In the genomic region with DNA sequence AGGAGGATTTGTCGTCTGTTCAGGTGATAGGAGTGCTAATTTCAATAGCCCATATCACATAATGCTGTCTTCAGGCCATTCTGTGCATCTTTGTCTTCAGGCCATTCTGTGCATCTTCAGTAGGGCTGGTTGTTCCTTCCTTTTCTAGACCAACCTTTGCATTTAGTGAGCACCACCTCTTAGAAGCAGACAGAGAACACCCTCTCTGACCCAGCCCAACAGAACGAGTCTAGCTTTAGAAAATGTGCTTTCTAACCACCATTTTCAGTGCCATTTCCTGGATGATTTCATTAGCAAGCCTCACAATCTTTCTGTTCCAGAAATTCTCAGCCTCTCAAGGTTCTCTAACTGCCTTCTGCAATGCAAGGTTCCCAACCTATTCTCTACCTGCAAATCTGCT, we compare ENCODE assay signal across 23 cellular contexts.
DNase-seq lines count a peak whose midpoint lies in the region; ATAC-seq and TF ChIP-seq lines count a peak whose summit lies in the region.
"Had no signal": no experiment of that assay in that cellular context is flagged by ENCODE, and none has a peak within 500 bp of the region (broad histone marks: within the 10 kb centered on the region; RNA-seq: fewer than 3 reads in every experiment).

No MANE protein-coding gene starts in this region.

- H3F3A ChIP-seq in GM23338 (replicated peaks; ENCODE audit: low read depth), result no peaks in the 10 kb centered on the region

- intact Hi-C loops in activated CD4-positive, alpha-beta T cell treated with anti-CD3 and anti-CD28 coated beads, Interleukin-2, amount 10 ng/mL, durations not matched to agents 24 days and 14 days (cut with micrococcal nuclease), result no loop called here

- H4K20me1 ChIP-seq in GM23338 (replicated peaks; ENCODE audit: insufficient read depth), result no peaks in the 10 kb centered on the region
- H4K20me1 ChIP-seq in Karpas-422 (ENCODE audit: insufficient read depth, low read depth, low read length), result no peaks in the 10 kb centered on the region

- in situ Hi-C loops in KBM-7 (cut with MboI; ENCODE audit: low pct_unique_long_range_greater_than_20kb, low sequenced_read_pairs), result loop anchor here (25.0 kb wide), 2 partner anchors 181 to 781 kb away; no protein-coding TSS in a partner anchor

- H2AFZ ChIP-seq in GM23338, result peak overlapping the region; percentile 74; the same call in 1 of the 2 replicates
- H2AFZ ChIP-seq in Karpas-422 (ENCODE audit: low read length), result no peak overlapping the region

- POLR2A ChIA-PET in activated CD4-positive, alpha-beta T cell treated with anti-CD3 and anti-CD28 coated beads, Interleukin-2, amount 10 ng/mL, durations not matched to agents 7 days and 5 days (lab: Charles Lee), result no interaction called here

- peaks cover 11% of the 10 kb centered on the region for H3K27me3 Mint-ChIP-seq in activated CD4-positive, alpha-beta T cell treated with anti-CD3 and anti-CD28 coated beads, Interleukin-2, amount 10 ng/mL, durations not matched to agents 24 days and 14 days
- H3K27me3 Mint-ChIP-seq in activated CD4-positive, alpha-beta T cell treated with anti-CD3 and anti-CD28 coated beads, Interleukin-2, amount 10 ng/mL, durations not matched to agents 7 days and 5 days, result peaks cover 4% of the 10 kb centered on the region
- no peaks in the 10 kb centered on the region for H3K27me3 Mint-ChIP-seq in GM23338 (ENCODE audit: insufficient read depth, low read depth, poor library complexity)

- TF ChIP-seq CTCF in GM23338 (conservative IDR thresholded peaks at IDR 0.05; ENCODE audit: low read depth in 2 of 2), result no peak

- no peaks in the 10 kb centered on the region for H3K36me3 Mint-ChIP-seq in activated CD4-positive, alpha-beta T cell treated with anti-CD3 and anti-CD28 coated beads, Interleukin-2, amount 10 ng/mL, durations not matched to agents 24 days and 14 days (ENCODE audit: low read depth)
- no peaks in the 10 kb centered on the region for H3K36me3 Mint-ChIP-seq in activated CD4-positive, alpha-beta T cell treated with anti-CD3 and anti-CD28 coated beads, Interleukin-2, amount 10 ng/mL, durations not matched to agents 7 days and 5 days (ENCODE audit: low read depth)
- no peaks in the 10 kb centered on the region for H3K36me3 Mint-ChIP-seq in GM23338 (ENCODE audit: low read depth)
- H3K36me3 Mint-ChIP-seq: stimulated activated naive B cell treated with anti-CD40 and anti-IgM and Interleukin-4, amounts not matched to agents 10 μg/mL and 1 μg/mL and 100 μg/mL, for 72 hours had no signal

- H3K4me1 ChIP-seq in GM23338 (ENCODE audit: insufficient read depth) (no peaks in the 10 kb centered on the region), Karpas-422 (ENCODE audit: low read length) (no peaks in the 10 kb centered on the region)
- H3K4me1 ChIP-seq: thyroid gland had no signal

- H3K79me2 ChIP-seq in GM23338 (replicated peaks; ENCODE audit: insufficient read depth), result no peaks in the 10 kb centered on the region
- H3K79me2 ChIP-seq in Karpas-422 (ENCODE audit: low read length), result no peaks in the 10 kb centered on the region

- peaks cover 2% of the 10 kb centered on the region for H3K4me1 Mint-ChIP-seq in activated CD4-positive, alpha-beta T cell treated with anti-CD3 and anti-CD28 coated beads, Interleukin-2, amount 10 ng/mL, durations not matched to agents 24 days and 14 days
- H3K4me1 Mint-ChIP-seq in activated CD4-positive, alpha-beta T cell treated with anti-CD3 and anti-CD28 coated beads, Interleukin-2, amount 10 ng/mL, durations not matched to agents 7 days and 5 days, result no peaks in the 10 kb centered on the region
- H3K4me1 Mint-ChIP-seq in GM23338, result no peaks in the 10 kb centered on the region

- no peak overlapping the region for H3K27ac ChIP-seq in GM23338 (ENCODE audit: low read depth)
- H3K27ac ChIP-seq in Karpas-422 (ENCODE audit: low read length), result no peak overlapping the region
- H3K27ac ChIP-seq: neutrophil, thyroid gland had no signal

- no peak overlapping the region for H3K27ac Mint-ChIP-seq in activated CD4-positive, alpha-beta T cell treated with anti-CD3 and anti-CD28 coated beads, Interleukin-2, amount 10 ng/mL, durations not matched to agents 24 days and 14 days
- no peak overlapping the region for H3K27ac Mint-ChIP-seq in activated CD4-positive, alpha-beta T cell treated with anti-CD3 and anti-CD28 coated beads, Interleukin-2, amount 10 ng/mL, durations not matched to agents 7 days and 5 days
- no peak overlapping the region for H3K27ac Mint-ChIP-seq in GM23338
- H3K27ac Mint-ChIP-seq: activated B cell treated with CpG ODN at 0.5 μM for 24 hours; activated T-helper 1 cell treated with anti-CD3 and anti-CD28 coated beads, Interleukin-12 subunit alpha, Interleukin-12 subunit beta, Interleukin-2, Interleukin-4 antibody, amounts not matched to agents 30 ng/mL and 10 ng/mL and 1 ng/mL, durations not matched to agents 14 hours and 24 hours and 36 hours; dendritic cell treated with granulocyte-macrophage colony-stimulating factor and Interleukin-4, amounts not matched to agents 40 ng/mL and 50 ng/mL, for 4 days; stimulated activated naive B cell treated with anti-CD40 and anti-IgM and Interleukin-4, amounts not matched to agents 10 μg/mL and 1 μg/mL and 100 μg/mL, for 72 hours had no signal

- H3K27me3 ChIP-seq in GM23338 (ENCODE audit: insufficient read depth) (no peaks in the 10 kb centered on the region), Karpas-422 (ENCODE audit: low read length) (no peaks in the 10 kb centered on the region)
- H3K27me3 ChIP-seq: thyroid gland had no signal

- H3K9me3 Mint-ChIP-seq in activated CD4-positive, alpha-beta T cell treated with anti-CD3 and anti-CD28 coated beads, Interleukin-2, amount 10 ng/mL, durations not matched to agents 24 days and 14 days, result no peaks in the 10 kb centered on the region
- H3K9me3 Mint-ChIP-seq in activated CD4-positive, alpha-beta T cell treated with anti-CD3 and anti-CD28 coated beads, Interleukin-2, amount 10 ng/mL, durations not matched to agents 7 days and 5 days, result no peaks in the 10 kb centered on the region
- no peaks in the 10 kb centered on the region for H3K9me3 Mint-ChIP-seq in GM23338
- H3K9me3 Mint-ChIP-seq: activated B cell treated with CpG ODN at 0.5 μM for 24 hours; activated T-helper 1 cell treated with anti-CD3 and anti-CD28 coated beads, Interleukin-12 subunit alpha, Interleukin-12 subunit beta, Interleukin-2, Interleukin-4 antibody, amounts not matched to agents 30 ng/mL and 10 ng/mL and 1 ng/mL, durations not matched to agents 14 hours and 24 hours and 36 hours; dendritic cell treated with granulocyte-macrophage colony-stimulating factor and Interleukin-4, amounts not matched to agents 40 ng/mL and 50 ng/mL, for 4 days; stimulated activated naive B cell treated with anti-CD40 and anti-IgM and Interleukin-4, amounts not matched to agents 10 μg/mL and 1 μg/mL and 100 μg/mL, for 72 hours had no signal

- no peak overlapping the region for H3K4me3 Mint-ChIP-seq in activated CD4-positive, alpha-beta T cell treated with anti-CD3 and anti-CD28 coated beads, Interleukin-2, amount 10 ng/mL, durations not matched to agents 24 days and 14 days
- no peak overlapping the region for H3K4me3 Mint-ChIP-seq in activated CD4-positive, alpha-beta T cell treated with anti-CD3 and anti-CD28 coated beads, Interleukin-2, amount 10 ng/mL, durations not matched to agents 7 days and 5 days
- H3K4me3 Mint-ChIP-seq in GM23338, result no peak overlapping the region
- H3K4me3 Mint-ChIP-seq: activated B cell treated with CpG ODN at 0.5 μM for 24 hours; activated T-helper 1 cell treated with anti-CD3 and anti-CD28 coated beads, Interleukin-12 subunit alpha, Interleukin-12 subunit beta, Interleukin-2, Interleukin-4 antibody, amounts not matched to agents 30 ng/mL and 10 ng/mL and 1 ng/mL, durations not matched to agents 14 hours and 24 hours and 36 hours; dendritic cell treated with granulocyte-macrophage colony-stimulating factor and Interleukin-4, amounts not matched to agents 40 ng/mL and 50 ng/mL, for 4 days; stimulated activated naive B cell treated with anti-CD40 and anti-IgM and Interleukin-4, amounts not matched to agents 10 μg/mL and 1 μg/mL and 100 μg/mL, for 72 hours had no signal

- H3K4me2 ChIP-seq in GM23338, result no peak overlapping the region
- H3K4me2 ChIP-seq in Karpas-422 (ENCODE audit: low read depth, low read length, poor library complexity, severe bottlenecking), result no peak overlapping the region

- DNase-seq in activated CD4-positive, alpha-beta T cell treated with anti-CD3 and anti-CD28 coated beads, Interleukin-2, amount 10 ng/mL, durations not matched to agents 24 days and 14 days, result peak; percentile 17
- DNase-seq in activated CD4-positive, alpha-beta T cell treated with anti-CD3 and anti-CD28 coated beads, Interleukin-2, amount 10 ng/mL, durations not matched to agents 7 days and 5 days, result no peak
- DNase-seq in GM23338 (ENCODE audit: low spot score) (no peak), Karpas-422 (no peak), NCI-H1417 (lab: John Stamatoyannopoulos, UW) (no peak), KBM-7 (no peak), NCI-H2029 (lab: John Stamatoyannopoulos, UW) (no peak)
- DNase-seq: 8988T; activated B cell treated with CpG ODN at 0.5 μM for 24 hours; activated CD8-positive, alpha-beta memory T cell treated with anti-CD3 and anti-CD28 coated beads for 24 hours; H7; mucosa of descending colon; NCI-H1694 treated with DMSO at 0.1 percent for 48 hours; NCI-H446; retina; Right ventricle myocardium superior; stimulated activated naive B cell treated with anti-CD40 and anti-IgM and Interleukin-4, amounts not matched to agents 10 μg/mL and 1 μg/mL and 100 μg/mL, for 72 hours; thyroid gland had no signal

- no peaks in the 10 kb centered on the region for H3K9me3 ChIP-seq in Karpas-422 (ENCODE audit: low read length)
- H3K9me3 ChIP-seq: mucosa of descending colon, neutrophil, thyroid gland had no signal

- CTCF ChIA-PET in activated CD4-positive, alpha-beta T cell treated with anti-CD3 and anti-CD28 coated beads, Interleukin-2, amount 10 ng/mL, durations not matched to agents 7 days and 5 days (lab: Charles Lee), result no interaction called here

- H3K4me3 ChIP-seq in GM23338 (no peak overlapping the region), Karpas-422 (ENCODE audit: low read length) (no peak overlapping the region)
- H3K4me3 ChIP-seq: mucosa of descending colon, thyroid gland had no signal

- no peak for ATAC-seq in GM23338
- peak; percentile 49 for ATAC-seq in HG03139 (IDR thresholded peaks at IDR 0.05; ENCODE audit: unreplicated experiment)
- ATAC-seq: left lobe of liver; mucosa of descending colon; stimulated activated naive B cell treated with anti-CD40 and anti-IgM and Interleukin-4, amounts not matched to agents 10 μg/mL and 1 μg/mL and 100 μg/mL, for 72 hours had no signal

- H3K9me2 ChIP-seq in GM23338 (ENCODE audit: insufficient read depth), result 0 out of 2 replicates have a peak, but pooled peaks cover 7% of the 10 kb centered on the region
- no peaks in the 10 kb centered on the region for H3K9me2 ChIP-seq in Karpas-422 (replicated peaks; ENCODE audit: insufficient read depth, low read length)

- no peaks in the 10 kb centered on the region for H3K36me3 ChIP-seq in GM23338 (ENCODE audit: insufficient read depth)
- H3K36me3 ChIP-seq in Karpas-422 (ENCODE audit: insufficient read depth, low read length), result no peaks in the 10 kb centered on the region
- H3K36me3 ChIP-seq: neutrophil, thyroid gland had no signal

- H3K9ac ChIP-seq in Karpas-422 (ENCODE audit: low read length), result no peak overlapping the region

TF ChIP-seq in GM23338, 12 proteins besides CTCF, POLR2A, EP300 and RAD21 (continues in another document):
- TF ChIP-seq CREB1 (CRISPR knock-in tag; IDR thresholded peaks at IDR 0.05; ENCODE audit: low read depth), result no peak
